In the genomic region with DNA sequence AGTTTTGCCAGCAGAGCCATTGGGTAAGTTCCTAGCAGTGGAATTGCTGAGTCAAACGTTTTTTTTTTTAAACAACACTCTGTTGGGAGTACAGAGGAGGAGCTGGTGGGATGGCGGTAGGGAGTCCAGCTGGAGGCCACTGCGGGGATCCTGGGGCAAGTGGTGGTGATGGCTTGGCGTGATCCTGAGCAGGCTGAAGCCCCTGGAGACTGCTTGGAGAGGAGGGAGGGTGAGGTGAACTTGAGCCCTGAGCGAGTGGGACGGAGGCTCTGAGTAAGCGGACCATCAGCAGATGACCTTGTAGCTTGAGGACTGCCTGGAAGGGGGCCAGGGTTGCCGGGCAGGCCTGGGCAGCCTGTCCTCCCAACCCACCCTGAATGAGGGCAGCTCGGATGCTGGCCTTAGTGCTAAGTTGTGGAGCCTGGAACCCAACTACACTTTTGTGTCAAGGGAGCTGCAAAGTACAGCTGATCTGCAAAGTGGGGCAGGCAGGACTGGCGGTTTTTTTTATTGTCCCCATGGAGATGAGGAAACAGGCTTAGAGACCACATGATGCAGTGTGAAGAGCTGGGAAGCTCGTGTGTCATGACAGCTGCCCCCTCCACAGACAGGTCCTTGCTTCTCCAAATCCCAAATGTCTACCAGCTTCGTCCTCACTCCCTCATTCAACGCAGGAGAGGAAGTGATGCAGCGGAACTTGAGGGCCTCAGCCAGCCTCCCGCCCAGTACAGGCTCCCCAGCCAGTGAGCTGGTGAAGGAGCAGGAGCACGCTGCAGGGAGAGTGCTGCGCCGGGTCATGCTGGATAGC, we compare ENCODE assay signal across 8 cellular contexts. TPM values are rescaled to one million over a fixed set of nuclear protein-coding genes. Genes with fewer than 3 reads are reported as not detected.
DNase-seq lines count a peak whose midpoint lies in the region; ATAC-seq and TF ChIP-seq lines count a peak whose summit lies in the region.

No MANE protein-coding gene starts in this region.

- peaks cover 14% of the 10 kb centered on the region for H3K27me3 Mint-ChIP-seq in GM23338 (ENCODE audit: insufficient read depth, low read depth, poor library complexity)
- no peaks in the 10 kb centered on the region for H3K27me3 Mint-ChIP-seq in activated T-helper 17 cell treated with anti-CD3 and anti-CD28 coated beads, Interleukin-2, amount 50 U/mL, for 72 hours

- H3K4me1 ChIP-seq in GM23338 (ENCODE audit: insufficient read depth) = no peaks in the 10 kb centered on the region
- peaks cover 0 to 23% of the 10 kb centered on the region in 2 donors for H3K4me1 ChIP-seq in right atrium auricular region

- no peak for DNase-seq in GM23338 (ENCODE audit: low spot score)
- no peak for DNase-seq in right atrium auricular region (ENCODE audit: low spot score)
- DNase-seq in skeletal muscle cell (ENCODE audit: low read depth) = peak; percentile 64
- no peak for DNase-seq in stimulated activated naive CD4-positive, alpha-beta T cell treated with Interleukin-2 at 50 U/mL for 16 hours (lab: John Stamatoyannopoulos, UW)
- DNase-seq in NCI-H1105 treated with DMSO at 0.1 percent for 48 hours (lab: John Stamatoyannopoulos, UW) = no peak
- no peak for DNase-seq in activated CD4-positive, alpha-beta T cell treated with anti-CD3 and anti-CD28 coated beads for 48 hours

- no peaks in the 10 kb centered on the region for H3K79me2 ChIP-seq in GM23338 (replicated peaks; ENCODE audit: insufficient read depth)

- no peaks in the 10 kb centered on the region for H3K9me2 ChIP-seq in GM23338 (ENCODE audit: insufficient read depth)

- H3F3A ChIP-seq in GM23338 (replicated peaks; ENCODE audit: low read depth) = no peaks in the 10 kb centered on the region

- H3K27ac ChIP-seq in GM23338 (ENCODE audit: low read depth) (peak overlapping the region; percentile 19; the same call in 1 of the 2 replicates), right atrium auricular region (peak overlapping the region; percentile 53 to 57)

- H2AFZ ChIP-seq in GM23338 = no peak overlapping the region

- peak overlapping the region; percentile 63; the same call in 1 of the 2 replicates for H3K27ac Mint-ChIP-seq in GM23338
- H3K27ac Mint-ChIP-seq in activated T-helper 17 cell treated with anti-CD3 and anti-CD28 coated beads, Interleukin-2, amount 50 U/mL, for 72 hours = peak overlapping the region; percentile 37

- H3K27me3 ChIP-seq in GM23338 (ENCODE audit: insufficient read depth) (no peaks in the 10 kb centered on the region), right atrium auricular region (no peaks in the 10 kb centered on the region)

- ATAC-seq in GM23338 (no peak), GM21423 (IDR thresholded peaks at IDR 0.05; ENCODE audit: unreplicated experiment) (no peak)
- no peak for ATAC-seq in activated T-helper 17 cell treated with anti-CD3 and anti-CD28 coated beads, Interleukin-2, amount 50 U/mL, for 72 hours (replicated peaks)

- H3K4me2 ChIP-seq in GM23338 = no peak overlapping the region

- peaks cover 19% of the 10 kb centered on the region for H4K20me1 ChIP-seq in GM23338 (replicated peaks; ENCODE audit: insufficient read depth)

- H3K9me3 ChIP-seq in right atrium auricular region = no peaks in the 10 kb centered on the region

- no peaks in the 10 kb centered on the region for H3K9me3 Mint-ChIP-seq in GM23338
- no peaks in the 10 kb centered on the region for H3K9me3 Mint-ChIP-seq in activated T-helper 17 cell treated with anti-CD3 and anti-CD28 coated beads, Interleukin-2, amount 50 U/mL, for 72 hours

- no peak overlapping the region for H3K4me3 Mint-ChIP-seq in GM23338
- H3K4me3 Mint-ChIP-seq in activated T-helper 17 cell treated with anti-CD3 and anti-CD28 coated beads, Interleukin-2, amount 50 U/mL, for 72 hours = no peak overlapping the region

- peaks cover 37% of the 10 kb centered on the region for H3K36me3 Mint-ChIP-seq in GM23338 (ENCODE audit: low read depth)
- H3K36me3 Mint-ChIP-seq in activated T-helper 17 cell treated with anti-CD3 and anti-CD28 coated beads, Interleukin-2, amount 50 U/mL, for 72 hours (ENCODE audit: low read depth) = peaks cover 53% of the 10 kb centered on the region

- H3K36me3 ChIP-seq in GM23338 (ENCODE audit: insufficient read depth) (0 out of 2 replicates have a peak, but pooled peaks cover 8% of the 10 kb centered on the region), right atrium auricular region (peaks cover 39% of the 10 kb centered on the region)

- no peak for TF ChIP-seq CTCF in GM23338 (conservative IDR thresholded peaks at IDR 0.05; ENCODE audit: low read depth in 2 of 2)
- no peak for TF ChIP-seq CTCF in right atrium auricular region (IDR thresholded peaks at IDR 0.05)

- H3K4me3 ChIP-seq in GM23338 (no peak overlapping the region), right atrium auricular region (no peak overlapping the region), skeletal muscle cell (ENCODE audit: low read depth, low read length) (no peak overlapping the region)

- H3K4me1 Mint-ChIP-seq in GM23338 = peaks cover 35% of the 10 kb centered on the region
- H3K4me1 Mint-ChIP-seq in activated T-helper 17 cell treated with anti-CD3 and anti-CD28 coated beads, Interleukin-2, amount 50 U/mL, for 72 hours = peaks cover 4% of the 10 kb centered on the region

TF ChIP-seq in GM23338, 12 proteins besides CTCF, POLR2A, EP300 and RAD21 (continues in another document):
- TF ChIP-seq CREB1 (CRISPR knock-in tag; IDR thresholded peaks at IDR 0.05; ENCODE audit: low read depth) (no peak), POLR2AphosphoS5 (IDR thresholded peaks at IDR 0.05; ENCODE audit: low read depth) (no peak), JUNB (IDR thresholded peaks at IDR 0.05; ENCODE audit: unreplicated experiment) (no peak), NANOG (IDR thresholded peaks at IDR 0.05; ENCODE audit: borderline replicate concordance) (no peak), STAT1 (IDR thresholded peaks at IDR 0.05; ENCODE audit: unreplicated experiment) (no peak), REST (IDR thresholded peaks at IDR 0.05; ENCODE audit: unreplicated experiment) (no peak)
- TF ChIP-seq, protein P1, sequence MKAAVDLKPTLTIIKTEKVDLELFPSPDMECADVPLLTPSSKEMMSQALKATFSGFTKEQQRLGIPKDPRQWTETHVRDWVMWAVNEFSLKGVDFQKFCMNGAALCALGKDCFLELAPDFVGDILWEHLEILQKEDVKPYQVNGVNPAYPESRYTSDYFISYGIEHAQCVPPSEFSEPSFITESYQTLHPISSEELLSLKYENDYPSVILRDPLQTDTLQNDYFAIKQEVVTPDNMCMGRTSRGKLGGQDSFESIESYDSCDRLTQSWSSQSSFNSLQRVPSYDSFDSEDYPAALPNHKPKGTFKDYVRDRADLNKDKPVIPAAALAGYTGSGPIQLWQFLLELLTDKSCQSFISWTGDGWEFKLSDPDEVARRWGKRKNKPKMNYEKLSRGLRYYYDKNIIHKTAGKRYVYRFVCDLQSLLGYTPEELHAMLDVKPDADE (IDR thresholded peaks at IDR 0.05) = no peak

RNA-seq across cellular contexts. Expression of gene MRPL37, which starts 20.2 kb away (rescaled TPM):
- 121 and 155 TPM in 2 replicates for total RNA-seq in GM23338 (2014; rRNA removed; shearing (Covaris generic))
- polyA plus RNA-seq in GM23338 (2016; fragmentation: Nextera tagmentation; extraction: Ambion mirVana) = 130 and 131 TPM in 2 replicates
- 100 to 1,000 TPM; 115 to 164 TPM for total RNA-seq in activated T-helper 17 cell treated with anti-CD3 and anti-CD28 coated beads, Interleukin-2, amount 50 U/mL, for 72 hours
- total RNA-seq in right atrium auricular region = 10 to 100 TPM; 63.1 to 75.9 TPM

RNA-seq across cellular contexts. Expression of gene CYB5RL, which starts 20.4 kb away (rescaled TPM):
- total RNA-seq in GM23338 (2014; rRNA removed; shearing (Covaris generic)) = 8.4 and 11.5 TPM in 2 replicates
- 5.9 and 6.4 TPM in 2 replicates for polyA plus RNA-seq in GM23338 (2016; fragmentation: Nextera tagmentation; extraction: Ambion mirVana)
- total RNA-seq in activated T-helper 17 cell treated with anti-CD3 and anti-CD28 coated beads, Interleukin-2, amount 50 U/mL, for 72 hours = 10 to 100 TPM; 11.9 to 12.7 TPM
- 1 to 10 TPM; 2.0 to 3.5 TPM for total RNA-seq in right atrium auricular region
